8 cellular contexts compared by ENCODE assay signal in genomic region chr1:178621822-178622221, GRCh38.
"Had no signal": no experiment of that assay in that cellular context is flagged by ENCODE, and none has a peak within 500 bp of the region (broad histone marks: within the 10 kb centered on the region; RNA-seq: fewer than 3 reads in every experiment).

No MANE protein-coding gene starts in this region.

- H3K4me3 ChIP-seq: HAP-1 had no signal

- H3K9me3 Mint-ChIP-seq: HFFc6 had no signal

- ATAC-seq: HCT116 had no signal

- DNase-seq: GOT3, H7, HFFc6, KG1 had no signal

- H3K9me3 ChIP-seq: HAP-1 had no signal

- H3K27ac ChIP-seq: HL-60 had no signal

- H3K4me1 ChIP-seq: HAP-1 had no signal

- H3K27ac Mint-ChIP-seq: HFFc6, IgD-negative memory B cell had no signal

- H3K4me3 Mint-ChIP-seq: HFFc6 had no signal

- H3K36me3 ChIP-seq: HAP-1 had no signal
